ENCODE assay signal across 8 cellular contexts in the genomic region with DNA sequence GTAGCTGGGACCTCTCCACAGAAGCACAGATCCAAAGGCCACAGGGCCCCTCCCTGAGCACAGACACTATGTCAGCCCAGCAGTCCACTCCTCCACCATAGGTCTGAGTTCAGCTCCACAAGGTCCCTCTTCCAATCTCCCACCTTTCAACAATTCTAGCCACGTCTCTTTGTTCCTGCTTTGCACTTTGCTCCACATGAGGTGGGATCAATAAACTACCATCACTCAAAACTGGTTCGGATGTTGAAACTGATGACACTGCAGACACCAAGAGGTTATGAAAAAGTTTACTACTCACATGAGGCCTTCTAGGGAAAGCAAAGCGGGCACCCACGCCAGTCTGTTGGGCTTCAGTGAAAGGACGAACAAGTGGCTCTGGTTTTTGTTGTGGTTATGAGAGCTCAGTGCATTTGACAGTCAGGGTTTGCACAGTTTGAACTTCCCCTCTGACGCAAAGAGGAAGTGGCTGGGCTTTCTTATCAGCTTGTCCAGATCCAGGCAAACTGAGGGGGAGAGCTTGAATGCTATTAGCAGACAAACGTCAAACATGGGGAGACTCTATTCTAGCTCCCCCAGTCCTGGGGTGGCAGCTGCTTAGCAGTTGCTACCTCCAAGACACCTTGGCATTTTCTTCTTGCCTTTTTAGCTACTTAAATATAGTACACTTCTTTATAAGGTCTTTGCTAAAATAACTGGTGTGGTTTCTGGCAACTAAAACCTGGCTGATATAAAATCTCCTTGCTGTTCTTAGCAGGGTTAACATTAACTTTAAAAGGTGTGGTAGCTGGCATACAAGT. TPM values are rescaled to one million over a fixed set of nuclear protein-coding genes. Genes with fewer than 3 reads are reported as not detected.
DNase-seq lines count a peak whose midpoint lies in the region; ATAC-seq and TF ChIP-seq lines count a peak whose summit lies in the region.

No MANE protein-coding gene starts in this region.

- no peaks in the 10 kb centered on the region for H3K27me3 ChIP-seq in body of pancreas
- no peaks in the 10 kb centered on the region for H3K27me3 ChIP-seq in HAP-1 (ENCODE audit: low read depth)

- H3K27ac Mint-ChIP-seq in memory B cell, result peak overlapping the region; percentile 95

- H3K27ac ChIP-seq in body of pancreas, result peak overlapping the region; percentile 66 to 93 (median 82)

- ATAC-seq in GM18867 (IDR thresholded peaks at IDR 0.05; ENCODE audit: unreplicated experiment) (peak; percentile 96), HG03103 (IDR thresholded peaks at IDR 0.05; ENCODE audit: low read depth, unreplicated experiment) (peak; percentile 93), body of pancreas (peak; percentile 85), memory B cell (ENCODE audit: low read depth) (peak; percentile 95)

- H3K9me3 ChIP-seq in body of pancreas (no peaks in the 10 kb centered on the region), HAP-1 (no peaks in the 10 kb centered on the region)

- DNase-seq in T-helper 9 cell, result peak; percentile 28
- peak; percentile 28 to 85 (median 60) for DNase-seq in body of pancreas
- DNase-seq in memory B cell (ENCODE audit: low spot score in 2 of 2), result peak; percentile 42 to 58
- peak; percentile 47 to 58 for DNase-seq in stimulated activated CD8-positive, alpha-beta memory T cell treated with anti-CD3 and anti-CD28 coated beads, Interleukin-2, amount 100 ng/mL, for 48 hours (ENCODE audit: low read depth in 2 of 2)
- no peak for DNase-seq in HAP-1 (ENCODE audit: low spot score in 2 of 2)
- DNase-seq in foreskin melanocyte, result no peak

- in situ Hi-C loops in HAP-1 (cut with MboI; ENCODE audit: low sequenced_read_pairs), result no loop called here

- peaks cover 14% of the 10 kb centered on the region for H3K4me1 Mint-ChIP-seq in memory B cell

- peaks cover 13% of the 10 kb centered on the region for H3K36me3 Mint-ChIP-seq in memory B cell

- intact Hi-C loops in body of pancreas (cut with DNase I), result no loop called here

- TF ChIP-seq CTCF in body of pancreas (IDR thresholded peaks at IDR 0.05), result no peak

- no peaks in the 10 kb centered on the region for H3K36me3 ChIP-seq in body of pancreas (replicated peaks in 1 of 2; ENCODE audit: insufficient read depth in 1 of 2, low read depth in 2 of 2)
- peaks cover 12% of the 10 kb centered on the region for H3K36me3 ChIP-seq in HAP-1 (replicated peaks)

- TF ChIP-seq POLR2A in body of pancreas (IDR thresholded peaks at IDR 0.05), result peak in 2 of 3 donors; percentile 49 to 66

- WGBS in body of pancreas, 2 donors, result 33 to 74% methylated on average over 6 to 7 of the region's 7 CpGs

- no peaks in the 10 kb centered on the region for H3K9me3 Mint-ChIP-seq in memory B cell

- no peaks in the 10 kb centered on the region for H3K27me3 Mint-ChIP-seq in memory B cell

- H3K4me3 ChIP-seq in body of pancreas, result no peak overlapping the region
- H3K4me3 ChIP-seq in HAP-1, result no peak overlapping the region

- peak overlapping the region; percentile 60 for H3K4me3 Mint-ChIP-seq in memory B cell

- H3K4me1 ChIP-seq in body of pancreas (peaks cover 18% of the 10 kb centered on the region), HAP-1 (no peaks in the 10 kb centered on the region; the same call in 1 of the 2 replicates)

RNA-seq across cellular contexts. Expression of gene ZNF445, which starts 37.8 kb away (rescaled TPM):
- 1 to 10 TPM; 4.9 to 7.8 TPM for total RNA-seq in body of pancreas

Comparison
In these comparisons a context has a peak if more than half of its experiments do, and no peak if none do; other contexts are left out.
1. DNase-seq: peak in T-helper 9 cell (single experiment), body of pancreas (4 of 4), memory B cell (2 of 2) and stimulated activated CD8-positive, alpha-beta memory T cell treated with anti-CD3 and anti-CD28 coated beads, Interleukin-2, amount 100 ng/mL, for 48 hours (2 of 2); none in HAP-1 (0 of 2) and foreskin melanocyte (single experiment).
2. Peak in every context shown above with its lines, with median percentiles within 50 percentile points of each other: ATAC-seq.